17 cellular contexts compared by ENCODE assay signal in the genomic region with DNA sequence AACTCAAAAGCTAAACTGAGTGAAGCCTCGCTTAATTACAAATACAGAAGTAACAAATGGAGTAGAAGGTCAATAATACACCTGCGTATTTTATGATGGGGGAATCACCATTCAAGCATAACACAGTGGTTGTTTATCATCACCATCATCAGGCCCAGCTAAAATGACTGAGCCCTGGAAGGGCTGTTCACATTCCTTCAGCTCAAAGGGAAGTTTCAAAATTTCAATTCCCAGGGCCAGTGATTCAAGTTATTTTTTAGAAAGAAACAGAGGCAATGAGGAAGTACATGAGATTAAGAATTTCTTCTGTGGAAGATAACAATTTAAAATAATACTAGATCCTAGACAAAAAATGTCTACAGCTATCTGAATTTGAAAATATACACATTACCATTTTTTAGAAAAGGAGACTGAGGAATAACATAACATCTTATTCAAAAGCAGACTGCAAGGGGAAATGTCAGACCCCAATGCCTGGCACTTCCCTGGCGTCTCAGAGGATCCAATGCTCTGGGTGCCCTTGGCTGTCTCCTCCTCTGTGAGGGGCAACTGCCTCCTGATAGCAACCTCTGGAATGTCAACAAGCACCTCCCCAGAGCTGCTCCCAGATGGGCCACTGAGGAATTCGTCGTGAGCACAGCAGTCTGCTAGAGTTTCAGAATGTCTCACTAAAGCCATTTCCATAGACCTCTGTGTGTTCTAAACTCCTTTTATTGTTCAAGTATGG. TPM values are rescaled to one million over a fixed set of nuclear protein-coding genes. Genes with fewer than 3 reads are reported as not detected.
DNase-seq lines count a peak whose midpoint lies in the region; ATAC-seq and TF ChIP-seq lines count a peak whose summit lies in the region.
"Had no signal": no experiment of that assay in that cellular context is flagged by ENCODE, and none has a peak within 500 bp of the region (broad histone marks: within the 10 kb centered on the region; RNA-seq: fewer than 3 reads in every experiment).

No MANE protein-coding gene starts in this region.

- TF ChIP-seq CTCF in coronary artery (IDR thresholded peaks at IDR 0.05) (no peak), omental fat pad (IDR thresholded peaks at IDR 0.05) (no peak)

- DNase-seq in coronary artery (ENCODE audit: low spot score): peak; percentile 65
- DNase-seq in mesenchymal stem cell: no peak
- no peak for DNase-seq in NCI-H1105 treated with DMSO at 0.1 percent for 48 hours (lab: John Stamatoyannopoulos, UW)
- DNase-seq in KBM-7: no peak
- no peak for DNase-seq in inferior parietal cortex (ENCODE audit: extremely low spot score)
- DNase-seq in omental fat pad (ENCODE audit: low spot score): no peak
- DNase-seq: activated CD4-positive, alpha-beta T cell treated with anti-CD3 and anti-CD28 coated beads for 48 hours; activated T-cell treated with anti-CD3 and anti-CD28 coated beads, Interleukin-2, amount 50 U/mL, for 4 hours; CD4-positive, CD25-positive, alpha-beta regulatory T cell; DND-41; esophagus squamous epithelium; Karpas-422; NCI-H187; NCI-H526 treated with DMSO at 0.1 percent for 48 hours; RPMI8226 had no signal

- peaks cover 9% of the 10 kb centered on the region; the same call in 1 of the 2 replicates for H3K4me1 ChIP-seq in HUES48 (ENCODE audit: control insufficient read depth, insufficient read depth, low read length)
- H3K4me1 ChIP-seq in mesenchymal stem cell (ENCODE audit: control insufficient read depth, insufficient read depth, low read depth, low read length): peaks cover 39% of the 10 kb centered on the region
- H3K4me1 ChIP-seq in subcutaneous abdominal adipose tissue (ENCODE audit: control insufficient read depth in 5 of 5, insufficient read depth in 5 of 5, low read length in 5 of 5): peaks cover 28 to 86% (median 58%) of the 10 kb centered on the region in 5 donors

- H2AK5ac ChIP-seq in mesenchymal stem cell (ENCODE audit: low read length, severe bottlenecking): peak overlapping the region; percentile 91

- peaks cover 47% of the 10 kb centered on the region for H3K36me3 ChIP-seq in HUES48 (ENCODE audit: control insufficient read depth, insufficient read depth, low read length)
- peaks cover 20 to 36% of the 10 kb centered on the region in 2 experiments for H3K36me3 ChIP-seq in mesenchymal stem cell (ENCODE audit: control insufficient read depth in 1 of 2, insufficient read depth in 2 of 2, low read depth in 1 of 2, low read length in 2 of 2)
- peaks cover 0 to 34% (median 23%) of the 10 kb centered on the region in 5 donors for H3K36me3 ChIP-seq in subcutaneous abdominal adipose tissue (ENCODE audit: control insufficient read depth in 5 of 5, insufficient read depth in 5 of 5, low read length in 5 of 5)

- H3K14ac ChIP-seq in mesenchymal stem cell (ENCODE audit: low read length in 2 of 2): no peak overlapping the region

- H3K4me2 ChIP-seq in mesenchymal stem cell (ENCODE audit: low read length, poor library complexity, severe bottlenecking): peak overlapping the region; percentile 38

- H3K27me3 ChIP-seq in HUES48 (ENCODE audit: control insufficient read depth, insufficient read depth, low read length): no peaks in the 10 kb centered on the region
- no peaks in the 10 kb centered on the region for H3K27me3 ChIP-seq in mesenchymal stem cell (ENCODE audit: control insufficient read depth in 1 of 2, insufficient read depth in 1 of 2, low read length in 2 of 2)
- H3K27me3 ChIP-seq in subcutaneous abdominal adipose tissue (ENCODE audit: control insufficient read depth in 5 of 5, insufficient read depth in 4 of 5, low read length in 5 of 5): no peaks in the 10 kb centered on the region
- H3K27me3 ChIP-seq: esophagus squamous epithelium had no signal

- in situ Hi-C loops in KBM-7 (cut with MboI; ENCODE audit: low pct_unique_long_range_greater_than_20kb, low sequenced_read_pairs): no loop called here

- H3K4me3 ChIP-seq in HUES48 (ENCODE audit: low read depth, low read length): no peak overlapping the region
- H3K4me3 ChIP-seq in coronary artery: no peak overlapping the region
- H3K4me3 ChIP-seq in mesenchymal stem cell (ENCODE audit: insufficient read depth in 1 of 2, low read depth in 1 of 2, low read length in 2 of 2): peak overlapping the region in 1 of 2 experiments; percentile 9
- H3K4me3 ChIP-seq in subcutaneous abdominal adipose tissue (ENCODE audit: low read depth in 1 of 5, low read length in 5 of 5): no peak overlapping the region
- H3K4me3 ChIP-seq: esophagus squamous epithelium had no signal

- H3K79me1 ChIP-seq in mesenchymal stem cell (replicated peaks; ENCODE audit: low read length, poor library complexity, severe bottlenecking): peaks cover 14% of the 10 kb centered on the region

- no peak overlapping the region for H2BK5ac ChIP-seq in mesenchymal stem cell (ENCODE audit: low read depth, low read length, poor library complexity, severe bottlenecking)

- WGBS in mesenchymal stem cell: 82% methylated on average over 3 of the region's 5 CpGs

- no peak for ATAC-seq in omental fat pad (ENCODE audit: low FRiP score)
- ATAC-seq: activated T-cell treated with anti-CD3 and anti-CD28 coated beads, Interleukin-2, amount 50 U/mL, for 4 hours had no signal

- no peak overlapping the region for H3K23ac ChIP-seq in mesenchymal stem cell (ENCODE audit: low read length in 2 of 2)

- H4K91ac ChIP-seq in mesenchymal stem cell (ENCODE audit: low read length): no peak overlapping the region

- H3K9ac ChIP-seq in HUES48 (ENCODE audit: low read depth, low read length) (no peak overlapping the region), mesenchymal stem cell (ENCODE audit: low read length) (peak overlapping the region; percentile 52), subcutaneous abdominal adipose tissue (ENCODE audit: low read length in 5 of 5) (peak overlapping the region in 4 of 5 donors; percentile 15 to 77 (median 38))

- no peak overlapping the region for H2BK15ac ChIP-seq in mesenchymal stem cell (ENCODE audit: low read depth, poor library complexity, severe bottlenecking)

- H2AFZ ChIP-seq in mesenchymal stem cell (ENCODE audit: low read depth, low read length): no peak overlapping the region

- H3K18ac ChIP-seq in mesenchymal stem cell (ENCODE audit: low read depth in 1 of 2, low read length in 2 of 2): no peak overlapping the region

- peak overlapping the region; percentile 51 for H4K8ac ChIP-seq in mesenchymal stem cell (ENCODE audit: low read length)

- peak overlapping the region; percentile 31 for H3K27ac ChIP-seq in HUES48 (ENCODE audit: low read depth, low read length)
- peak overlapping the region; percentile 43 to 58 for H3K27ac ChIP-seq in coronary artery
- peak overlapping the region; percentile 81 for H3K27ac ChIP-seq in mesenchymal stem cell (ENCODE audit: low read length, poor library complexity, severe bottlenecking)
- H3K27ac ChIP-seq in subcutaneous abdominal adipose tissue (ENCODE audit: low read depth, low read length): peak overlapping the region; percentile 95

- H2BK120ac ChIP-seq in mesenchymal stem cell (ENCODE audit: low read depth, low read length): no peak overlapping the region

- H3K4ac ChIP-seq in mesenchymal stem cell (ENCODE audit: low read depth in 1 of 2, low read length in 2 of 2): no peak overlapping the region

- H3K9me3 ChIP-seq in HUES48 (ENCODE audit: control insufficient read depth, insufficient read depth, low read length) (no peaks in the 10 kb centered on the region), mesenchymal stem cell (ENCODE audit: control insufficient read depth, low read length) (no peaks in the 10 kb centered on the region), subcutaneous abdominal adipose tissue (ENCODE audit: control insufficient read depth in 5 of 5, low read length in 5 of 5) (no peaks in the 10 kb centered on the region)
- H3K9me3 ChIP-seq: esophagus squamous epithelium had no signal

- H2BK12ac ChIP-seq in mesenchymal stem cell (ENCODE audit: low read length in 2 of 2): no peak overlapping the region

RNA-seq across cellular contexts. Expression of gene EHD4, which starts 22.8 kb away (rescaled TPM):
- 16.3 TPM for polyA plus RNA-seq in mesenchymal stem cell (2013, experiment 1 of 2)
- polyA plus RNA-seq in mesenchymal stem cell (2013, experiment 2 of 2): 16.0 TPM
- total RNA-seq in omental fat pad: 10 to 100 TPM; 30.5 to 88.6 (median 37.8) TPM

RNA-seq across cellular contexts. Expression of gene SPTBN5, which starts 55.7 kb away (rescaled TPM):
- 0.32 TPM for polyA plus RNA-seq in mesenchymal stem cell (2013, experiment 1 of 2)
- 0.29 TPM for polyA plus RNA-seq in mesenchymal stem cell (2013, experiment 2 of 2)
- 1 to 10 TPM in 3 of 4 donors, under 1 TPM in 1; 0.19 to 3.8 (median 1.8) TPM for total RNA-seq in omental fat pad

Comparison
In these comparisons a context has a peak if more than half of its experiments do, and no peak if none do; other contexts are left out.
1. H3K27ac ChIP-seq: peak in every context shown above with its lines; median percentile 95 in subcutaneous abdominal adipose tissue; 81 in mesenchymal stem cell; 50 in coronary artery; 31 in HUES48.